In genomic region chr5:141343242-141343952, GRCh38 we compare ENCODE assay signal across 7 cellular contexts. TPM values are rescaled to one million over a fixed set of nuclear protein-coding genes. Genes with fewer than 3 reads are reported as not detected.
DNase-seq lines count a peak whose midpoint lies in the region; TF ChIP-seq lines count a peak whose summit lies in the region.

Gene PCDHGA3, plus strand, starts transcription at chr5:141343829. Its CDS starts 205 bp downstream, at chr5:141344034.

- CTCF ChIA-PET in RWPE1 (lab: Yijun Ruan, JAX) = interaction anchor here (0.6 to 1.6 kb wide), 6 partner anchors 11 to 191 kb away, joined by 3 to 8 read pairs (median 4); partner anchors contain the start of genes PCDHB11, PCDHGA4 and PCDHGB7

- POLR2A ChIA-PET in RWPE1 (lab: Yijun Ruan, JAX; ENCODE audit: low non-redundant PET) = no interaction called here

- DNase-seq in RWPE1 (ENCODE audit: low spot score) (no peak), fibroblast of pulmonary artery (ENCODE audit: low read depth) (peak; percentile 74), retinal pigment epithelial cell (ENCODE audit: low read depth) (no peak), occipital lobe (lab: John Stamatoyannopoulos, UW) (no peak), KBM-7 (no peak), dedifferentiated amniotic fluid mesenchymal stem cell (ENCODE audit: extremely low spot score) (no peak)

- no peak within 1 kb of the TSS for H3K4me3 ChIP-seq in GM12875 (ENCODE audit: low read depth, low read length)
- peak within 1 kb of the TSS; percentile 53 for H3K4me3 ChIP-seq in fibroblast of pulmonary artery (replicated peaks; ENCODE audit: low read depth, low read length)
- H3K4me3 ChIP-seq in retinal pigment epithelial cell (ENCODE audit: low read length) = peak within 1 kb of the TSS; percentile 37

- in situ Hi-C loops in KBM-7 (cut with MboI; ENCODE audit: low pct_unique_long_range_greater_than_20kb, low sequenced_read_pairs) = no loop called here

- TF ChIP-seq CTCF in GM12875 (IDR thresholded peaks at IDR 0.05; ENCODE audit: borderline replicate concordance, insufficient read depth, low read depth, low read length) (peak; percentile 29; the same call in 1 of the 2 replicates), RWPE1 (conservative IDR thresholded peaks at IDR 0.05; ENCODE audit: low read depth) (peak; percentile 24; the same call in 1 of the 2 replicates), fibroblast of pulmonary artery (IDR thresholded peaks at IDR 0.05; ENCODE audit: low read length, missing control alignments) (peak; percentile 49), retinal pigment epithelial cell (conservative IDR thresholded peaks at IDR 0.05; ENCODE audit: low read depth, low read length) (peak; percentile 46)

- H3K27ac ChIP-seq in RWPE1 = no peak within 1 kb of the TSS

RNA-seq across cellular contexts. Expression of gene PCDHGA3, which starts in this region (rescaled TPM):
- 4.7 TPM for total RNA-seq in occipital lobe
